8 cellular contexts compared by ENCODE assay signal in genomic region chr13:104773775-104774174, GRCh38.
DNase-seq lines count a peak whose midpoint lies in the region; ATAC-seq and TF ChIP-seq lines count a peak whose summit lies in the region.

No MANE protein-coding gene starts in this region.

- no peak for DNase-seq in BE2C
- peak; percentile 55 for DNase-seq in KBM-7
- DNase-seq in RWPE2 (ENCODE audit: low spot score): no peak
- DNase-seq in foreskin melanocyte: peak; percentile 73
- no peak for DNase-seq in cerebellar nuclear complex (lab: John Stamatoyannopoulos, UW)

- H3K27ac ChIP-seq in RWPE2 (ENCODE audit: poor library complexity, severe bottlenecking) (no peak overlapping the region), thymus (ENCODE audit: low read depth) (peak overlapping the region; percentile 52)

- TF ChIP-seq CTCF in BE2C (IDR thresholded peaks at IDR 0.05; ENCODE audit: low read depth, low read length) (peak; percentile 86), RWPE2 (IDR thresholded peaks at IDR 0.05; ENCODE audit: poor library complexity, severe bottlenecking) (peak; percentile 85)

- H3K9me3 ChIP-seq in BE2C (no peaks in the 10 kb centered on the region), RWPE2 (ENCODE audit: severe bottlenecking) (no peaks in the 10 kb centered on the region), thymus (ENCODE audit: control insufficient read depth) (no peaks in the 10 kb centered on the region)

- H3K4me1 ChIP-seq in BE2C (peaks cover 2% of the 10 kb centered on the region; the same call in 1 of the 2 replicates), RWPE2 (ENCODE audit: insufficient read depth, poor library complexity, severe bottlenecking) (no peaks in the 10 kb centered on the region), thymus (ENCODE audit: control insufficient read depth, insufficient read depth, low read length) (peaks cover 27% of the 10 kb centered on the region)

- in situ Hi-C loops in KBM-7 (cut with MboI; ENCODE audit: low pct_unique_long_range_greater_than_20kb, low sequenced_read_pairs): no loop called here

- H3K27me3 ChIP-seq in BE2C (no peaks in the 10 kb centered on the region), RWPE2 (ENCODE audit: insufficient read depth, poor library complexity, severe bottlenecking) (no peaks in the 10 kb centered on the region), thymus (ENCODE audit: control insufficient read depth, insufficient read depth) (no peaks in the 10 kb centered on the region)

- H3K4me3 ChIP-seq in BE2C (ENCODE audit: low read depth, low read length) (no peak overlapping the region), RWPE2 (ENCODE audit: severe bottlenecking) (no peak overlapping the region), thymus (ENCODE audit: low read length) (no peak overlapping the region)

- ATAC-seq in GM19035 (IDR thresholded peaks at IDR 0.05; ENCODE audit: unreplicated experiment): peak; percentile 84
- ATAC-seq in RWPE2 (ENCODE audit: low read depth): peak; percentile 57; the same call in 1 of the 3 replicates
- no peak for ATAC-seq in GM18873 (IDR thresholded peaks at IDR 0.05; ENCODE audit: low FRiP score, unreplicated experiment)

- no peaks in the 10 kb centered on the region for H3K36me3 ChIP-seq in BE2C
- no peaks in the 10 kb centered on the region for H3K36me3 ChIP-seq in RWPE2 (ENCODE audit: low read depth)
- no peaks in the 10 kb centered on the region for H3K36me3 ChIP-seq in thymus (ENCODE audit: control insufficient read depth, insufficient read depth)

- WGBS in thymus: 42% methylated on average over 2 of the region's 2 CpGs

Comparison
In these comparisons a context has a peak if more than half of its experiments do, and no peak if none do; other contexts are left out.
1. DNase-seq: peak in KBM-7 (single experiment) and foreskin melanocyte (single experiment); none in BE2C (single experiment), RWPE2 (single experiment) and cerebellar nuclear complex (0 of 2).